Comparison of ENCODE assay signal across 1 cellular context in genomic region chr9:36137392-36138004, GRCh38.
TF ChIP-seq lines count a peak whose summit lies in the region.

No MANE protein-coding gene starts in this region.

TF ChIP-seq in H1, 55 proteins besides CTCF, POLR2A, EP300 and RAD21:
- TF ChIP-seq RBBP5 (IDR thresholded peaks at IDR 0.05; ENCODE audit: borderline replicate concordance, low read depth, low read length) (no peak), EZH2 (IDR thresholded peaks at IDR 0.05; ENCODE audit: low read depth, low read length, severe bottlenecking) (peak; percentile 0), SUZ12 (IDR thresholded peaks at IDR 0.05; ENCODE audit: low read length) (0 out of 2 replicates have a peak, but pooled peaks have one; percentile 42), SRF (IDR thresholded peaks at IDR 0.05; ENCODE audit: low read depth, low read length) (no peak)
- TF ChIP-seq, protein P1, sequence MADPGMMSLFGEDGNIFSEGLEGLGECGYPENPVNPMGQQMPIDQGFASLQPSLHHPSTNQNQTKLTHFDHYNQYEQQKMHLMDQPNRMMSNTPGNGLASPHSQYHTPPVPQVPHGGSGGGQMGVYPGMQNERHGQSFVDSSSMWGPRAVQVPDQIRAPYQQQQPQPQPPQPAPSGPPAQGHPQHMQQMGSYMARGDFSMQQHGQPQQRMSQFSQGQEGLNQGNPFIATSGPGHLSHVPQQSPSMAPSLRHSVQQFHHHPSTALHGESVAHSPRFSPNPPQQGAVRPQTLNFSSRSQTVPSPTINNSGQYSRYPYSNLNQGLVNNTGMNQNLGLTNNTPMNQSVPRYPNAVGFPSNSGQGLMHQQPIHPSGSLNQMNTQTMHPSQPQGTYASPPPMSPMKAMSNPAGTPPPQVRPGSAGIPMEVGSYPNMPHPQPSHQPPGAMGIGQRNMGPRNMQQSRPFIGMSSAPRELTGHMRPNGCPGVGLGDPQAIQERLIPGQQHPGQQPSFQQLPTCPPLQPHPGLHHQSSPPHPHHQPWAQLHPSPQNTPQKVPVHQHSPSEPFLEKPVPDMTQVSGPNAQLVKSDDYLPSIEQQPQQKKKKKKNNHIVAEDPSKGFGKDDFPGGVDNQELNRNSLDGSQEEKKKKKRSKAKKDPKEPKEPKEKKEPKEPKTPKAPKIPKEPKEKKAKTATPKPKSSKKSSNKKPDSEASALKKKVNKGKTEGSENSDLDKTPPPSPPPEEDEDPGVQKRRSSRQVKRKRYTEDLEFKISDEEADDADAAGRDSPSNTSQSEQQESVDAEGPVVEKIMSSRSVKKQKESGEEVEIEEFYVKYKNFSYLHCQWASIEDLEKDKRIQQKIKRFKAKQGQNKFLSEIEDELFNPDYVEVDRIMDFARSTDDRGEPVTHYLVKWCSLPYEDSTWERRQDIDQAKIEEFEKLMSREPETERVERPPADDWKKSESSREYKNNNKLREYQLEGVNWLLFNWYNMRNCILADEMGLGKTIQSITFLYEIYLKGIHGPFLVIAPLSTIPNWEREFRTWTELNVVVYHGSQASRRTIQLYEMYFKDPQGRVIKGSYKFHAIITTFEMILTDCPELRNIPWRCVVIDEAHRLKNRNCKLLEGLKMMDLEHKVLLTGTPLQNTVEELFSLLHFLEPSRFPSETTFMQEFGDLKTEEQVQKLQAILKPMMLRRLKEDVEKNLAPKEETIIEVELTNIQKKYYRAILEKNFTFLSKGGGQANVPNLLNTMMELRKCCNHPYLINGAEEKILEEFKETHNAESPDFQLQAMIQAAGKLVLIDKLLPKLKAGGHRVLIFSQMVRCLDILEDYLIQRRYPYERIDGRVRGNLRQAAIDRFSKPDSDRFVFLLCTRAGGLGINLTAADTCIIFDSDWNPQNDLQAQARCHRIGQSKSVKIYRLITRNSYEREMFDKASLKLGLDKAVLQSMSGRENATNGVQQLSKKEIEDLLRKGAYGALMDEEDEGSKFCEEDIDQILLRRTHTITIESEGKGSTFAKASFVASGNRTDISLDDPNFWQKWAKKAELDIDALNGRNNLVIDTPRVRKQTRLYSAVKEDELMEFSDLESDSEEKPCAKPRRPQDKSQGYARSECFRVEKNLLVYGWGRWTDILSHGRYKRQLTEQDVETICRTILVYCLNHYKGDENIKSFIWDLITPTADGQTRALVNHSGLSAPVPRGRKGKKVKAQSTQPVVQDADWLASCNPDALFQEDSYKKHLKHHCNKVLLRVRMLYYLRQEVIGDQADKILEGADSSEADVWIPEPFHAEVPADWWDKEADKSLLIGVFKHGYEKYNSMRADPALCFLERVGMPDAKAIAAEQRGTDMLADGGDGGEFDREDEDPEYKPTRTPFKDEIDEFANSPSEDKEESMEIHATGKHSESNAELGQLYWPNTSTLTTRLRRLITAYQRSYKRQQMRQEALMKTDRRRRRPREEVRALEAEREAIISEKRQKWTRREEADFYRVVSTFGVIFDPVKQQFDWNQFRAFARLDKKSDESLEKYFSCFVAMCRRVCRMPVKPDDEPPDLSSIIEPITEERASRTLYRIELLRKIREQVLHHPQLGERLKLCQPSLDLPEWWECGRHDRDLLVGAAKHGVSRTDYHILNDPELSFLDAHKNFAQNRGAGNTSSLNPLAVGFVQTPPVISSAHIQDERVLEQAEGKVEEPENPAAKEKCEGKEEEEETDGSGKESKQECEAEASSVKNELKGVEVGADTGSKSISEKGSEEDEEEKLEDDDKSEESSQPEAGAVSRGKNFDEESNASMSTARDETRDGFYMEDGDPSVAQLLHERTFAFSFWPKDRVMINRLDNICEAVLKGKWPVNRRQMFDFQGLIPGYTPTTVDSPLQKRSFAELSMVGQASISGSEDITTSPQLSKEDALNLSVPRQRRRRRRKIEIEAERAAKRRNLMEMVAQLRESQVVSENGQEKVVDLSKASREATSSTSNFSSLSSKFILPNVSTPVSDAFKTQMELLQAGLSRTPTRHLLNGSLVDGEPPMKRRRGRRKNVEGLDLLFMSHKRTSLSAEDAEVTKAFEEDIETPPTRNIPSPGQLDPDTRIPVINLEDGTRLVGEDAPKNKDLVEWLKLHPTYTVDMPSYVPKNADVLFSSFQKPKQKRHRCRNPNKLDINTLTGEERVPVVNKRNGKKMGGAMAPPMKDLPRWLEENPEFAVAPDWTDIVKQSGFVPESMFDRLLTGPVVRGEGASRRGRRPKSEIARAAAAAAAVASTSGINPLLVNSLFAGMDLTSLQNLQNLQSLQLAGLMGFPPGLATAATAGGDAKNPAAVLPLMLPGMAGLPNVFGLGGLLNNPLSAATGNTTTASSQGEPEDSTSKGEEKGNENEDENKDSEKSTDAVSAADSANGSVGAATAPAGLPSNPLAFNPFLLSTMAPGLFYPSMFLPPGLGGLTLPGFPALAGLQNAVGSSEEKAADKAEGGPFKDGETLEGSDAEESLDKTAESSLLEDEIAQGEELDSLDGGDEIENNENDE (IDR thresholded peaks at IDR 0.05; ENCODE audit: insufficient replicate concordance, low read length): no peak
- TF ChIP-seq, protein P2, sequence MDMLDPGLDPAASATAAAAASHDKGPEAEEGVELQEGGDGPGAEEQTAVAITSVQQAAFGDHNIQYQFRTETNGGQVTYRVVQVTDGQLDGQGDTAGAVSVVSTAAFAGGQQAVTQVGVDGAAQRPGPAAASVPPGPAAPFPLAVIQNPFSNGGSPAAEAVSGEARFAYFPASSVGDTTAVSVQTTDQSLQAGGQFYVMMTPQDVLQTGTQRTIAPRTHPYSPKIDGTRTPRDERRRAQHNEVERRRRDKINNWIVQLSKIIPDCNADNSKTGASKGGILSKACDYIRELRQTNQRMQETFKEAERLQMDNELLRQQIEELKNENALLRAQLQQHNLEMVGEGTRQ (IDR thresholded peaks at IDR 0.05; ENCODE audit: low read length): no peak
